Comparison of ENCODE assay signal across 22 cellular contexts in the genomic region with DNA sequence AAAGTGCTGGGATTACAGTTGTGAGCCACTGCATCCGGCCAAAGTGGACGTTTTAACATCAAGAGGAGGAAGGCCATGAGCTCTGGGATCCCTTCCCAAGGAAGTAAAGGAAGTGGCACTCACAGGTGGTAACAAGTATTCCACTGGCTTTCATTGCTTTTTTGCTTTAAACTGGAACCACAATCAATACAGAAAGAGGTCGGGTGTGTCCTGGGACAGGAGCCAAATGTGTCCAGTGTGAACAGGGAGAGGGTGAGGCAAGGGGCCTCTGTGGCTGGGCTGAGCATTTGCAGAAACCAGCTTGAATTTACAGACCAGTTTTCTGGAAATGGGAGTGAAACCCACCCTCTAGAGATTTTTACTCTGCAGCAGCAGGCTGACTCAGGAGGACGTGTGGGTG. TPM values are rescaled to one million over a fixed set of nuclear protein-coding genes. Genes with fewer than 3 reads are reported as not detected.
DNase-seq lines count a peak whose midpoint lies in the region; ATAC-seq and TF ChIP-seq lines count a peak whose summit lies in the region.
"Had no signal": no experiment of that assay in that cellular context is flagged by ENCODE, and none has a peak within 500 bp of the region (broad histone marks: within the 10 kb centered on the region; RNA-seq: fewer than 3 reads in every experiment).

No MANE protein-coding gene starts in this region.

- no peak overlapping the region for H3K4me3 ChIP-seq in thyroid gland (replicated peaks in 1 of 3)
- H3K4me3 ChIP-seq: HAP-1 had no signal

- no peak for TF ChIP-seq POLR2A in thyroid gland (IDR thresholded peaks at IDR 0.05)

- no peaks in the 10 kb centered on the region for H3K36me3 ChIP-seq in thyroid gland
- H3K36me3 ChIP-seq: HAP-1 had no signal

- peak; percentile 69 for DNase-seq in Calu3
- peak; percentile 76 for DNase-seq in MV-4-11 (lab: John Stamatoyannopoulos, UW)
- DNase-seq in immature natural killer cell: no peak
- peak; percentile 51 to 53 for DNase-seq in thyroid gland
- DNase-seq in pons (ENCODE audit: low spot score): no peak
- no peak for DNase-seq in A172 (ENCODE audit: low spot score)
- DNase-seq: CD8-positive, alpha-beta memory T cell; GOT3; NCI-H1105; NCI-H1436 treated with DMSO at 0.1 percent for 48 hours; NCI-H187 treated with DMSO at 0.1 percent for 48 hours; NCI-H2107; NCI-H526 treated with DMSO at 0.1 percent for 48 hours; SK-N-SH; SW 1271 had no signal

- TF ChIP-seq CTCF in Calu3 (IDR thresholded peaks at IDR 0.05; ENCODE audit: unreplicated experiment) (no peak), thyroid gland (IDR thresholded peaks at IDR 0.05) (no peak)

- H3K9me3 ChIP-seq in thyroid gland: no peaks in the 10 kb centered on the region
- H3K9me3 ChIP-seq: HAP-1, SK-N-SH had no signal

- H3K27me3 Mint-ChIP-seq in Calu3 (ENCODE audit: unreplicated experiment) (peaks cover 27% of the 10 kb centered on the region), immature natural killer cell (ENCODE audit: low read depth in 3 of 3) (peaks cover 0 to 2% (median 1%) of the 10 kb centered on the region in 3 donors)
- H3K27me3 Mint-ChIP-seq: IgD-negative memory B cell had no signal

- peak overlapping the region; percentile 35 for H3K4me3 Mint-ChIP-seq in Calu3 (ENCODE audit: low read depth, unreplicated experiment)
- peak overlapping the region in 1 of 5 donors; percentile 44 for H3K4me3 Mint-ChIP-seq in immature natural killer cell
- H3K4me3 Mint-ChIP-seq: CD14-positive monocyte; CD8-positive, alpha-beta memory T cell; IgD-negative memory B cell; T-helper 1 cell treated with Interleukin-12 subunit alpha and Interleukin-12 subunit beta and Interleukin-4 antibody, amounts not matched to agents 30 μg/mL and 1 μg/mL, for 36 hours had no signal

- intact Hi-C loops in Calu3 (cut with micrococcal nuclease; ENCODE audit: unreplicated experiment) (no loop called here), thyroid gland (cut with DNase I) (no loop called here)

- H3K27ac ChIP-seq in thyroid gland: no peak overlapping the region
- H3K27ac ChIP-seq: KMS-11 had no signal

- no peaks in the 10 kb centered on the region for H3K36me3 Mint-ChIP-seq in Calu3 (ENCODE audit: insufficient read depth, unreplicated experiment)
- no peaks in the 10 kb centered on the region for H3K36me3 Mint-ChIP-seq in immature natural killer cell
- H3K36me3 Mint-ChIP-seq: CD14-positive monocyte; CD8-positive, alpha-beta memory T cell had no signal

- WGBS in thyroid gland, 2 donors: 12 to 16% methylated on average over 4 of the region's 4 CpGs

- CTCF ChIA-PET in Calu3 (lab: Charles Lee): interaction anchor here (1.4 kb wide), 1 partner anchor 11 kb away, joined by 4 read pairs; no protein-coding TSS in a partner anchor

- H3K4me1 Mint-ChIP-seq in Calu3 (ENCODE audit: low read depth, unreplicated experiment) (peaks cover 18% of the 10 kb centered on the region), immature natural killer cell (peaks cover 7 to 46% of the 10 kb centered on the region in 2 donors)

- H3K27me3 ChIP-seq in thyroid gland: no peaks in the 10 kb centered on the region

- no peak for ATAC-seq in GM19035 (IDR thresholded peaks at IDR 0.05; ENCODE audit: unreplicated experiment)

- no TSS peak for BruUV-seq in Calu3 (replicated peaks; lab: Mats Ljungman, UMichigan)

- H3K9me3 Mint-ChIP-seq in Calu3 (ENCODE audit: low read depth, unreplicated experiment) (no peaks in the 10 kb centered on the region), immature natural killer cell (no peaks in the 10 kb centered on the region)
- H3K9me3 Mint-ChIP-seq: CD14-positive monocyte; CD8-positive, alpha-beta memory T cell; T-helper 1 cell treated with Interleukin-12 subunit alpha and Interleukin-12 subunit beta and Interleukin-4 antibody, amounts not matched to agents 30 μg/mL and 1 μg/mL, for 36 hours had no signal

- H3K27ac Mint-ChIP-seq in Calu3 (ENCODE audit: unreplicated experiment) (peak overlapping the region; percentile 74), immature natural killer cell (peak overlapping the region in 4 of 6 donors; percentile 6 to 40 (median 28))
- H3K27ac Mint-ChIP-seq: CD14-positive monocyte; IgD-negative memory B cell; T-helper 1 cell treated with Interleukin-12 subunit alpha and Interleukin-12 subunit beta and Interleukin-4 antibody, amounts not matched to agents 30 μg/mL and 1 μg/mL, for 36 hours had no signal

- peaks cover 0 to 8% of the 10 kb centered on the region in 2 donors for H3K4me1 ChIP-seq in thyroid gland
- H3K4me1 ChIP-seq: HAP-1 had no signal

RNA-seq across cellular contexts. Expression of gene TMEM115, which starts 42.7 kb away (rescaled TPM):
- total RNA-seq in Calu3 (2022): 29.3 and 29.4 TPM in 2 replicates
- 10 to 100 TPM; 27.9 to 48.6 (median 36.6) TPM for polyA plus RNA-seq in immature natural killer cell
- 100 to 1,000 TPM in 1 of 4 donors, 10 to 100 TPM in 3; 70.0 to 111 (median 85.1) TPM for total RNA-seq in thyroid gland
- 57.3 and 58.9 TPM in 2 replicates for total RNA-seq in A172 (2014; rRNA removed; shearing (Covaris generic))

RNA-seq across cellular contexts. Expression of gene CYB561D2, which starts 51.3 kb away (rescaled TPM):
- total RNA-seq in Calu3 (2022) (19.4 and 19.7 TPM in 2 replicates), thyroid gland (10 to 100 TPM; 23.6 to 66.0 (median 43.6) TPM)
- 100 to 1,000 TPM; 120 to 158 (median 131) TPM for polyA plus RNA-seq in immature natural killer cell
- total RNA-seq in A172 (2014; rRNA removed; shearing (Covaris generic)): 46.9 and 53.7 TPM in 2 replicates

RNA-seq across cellular contexts. Expression of gene NPRL2, which starts 51.4 kb away (rescaled TPM):
- 21.0 and 21.8 TPM in 2 replicates for total RNA-seq in Calu3 (2022)
- 100 to 1,000 TPM in 2 of 3 donors, 10 to 100 TPM in 1; 77.5 to 104 (median 101) TPM for polyA plus RNA-seq in immature natural killer cell
- total RNA-seq in thyroid gland: 10 to 100 TPM; 13.4 to 30.6 (median 24.7) TPM
- total RNA-seq in A172 (2014; rRNA removed; shearing (Covaris generic)): 23.1 and 24.8 TPM in 2 replicates

RNA-seq across cellular contexts. Expression of gene ZMYND10, which starts 56.4 kb away (rescaled TPM):
- total RNA-seq in Calu3 (2022) (0.44 and 0.71 TPM in 2 replicates), thyroid gland (1 to 10 TPM; 3.6 to 8.1 (median 4.4) TPM)
- 1 to 10 TPM; 2.3 to 3.7 (median 3.6) TPM for polyA plus RNA-seq in immature natural killer cell
- 0.09 and 0.62 TPM in 2 replicates for total RNA-seq in A172 (2014; rRNA removed; shearing (Covaris generic))
- total RNA-seq: G401 had no signal
- polyA plus RNA-seq: IgD-negative memory B cell had no signal

Comparison
In these comparisons a context has a peak if more than half of its experiments do, and no peak if none do; other contexts are left out.
1. DNase-seq: peak in Calu3 (single experiment), MV-4-11 (single experiment) and thyroid gland (2 of 2); none in immature natural killer cell (0 of 3), pons (single experiment) and A172 (single experiment).